In the genomic region with DNA sequence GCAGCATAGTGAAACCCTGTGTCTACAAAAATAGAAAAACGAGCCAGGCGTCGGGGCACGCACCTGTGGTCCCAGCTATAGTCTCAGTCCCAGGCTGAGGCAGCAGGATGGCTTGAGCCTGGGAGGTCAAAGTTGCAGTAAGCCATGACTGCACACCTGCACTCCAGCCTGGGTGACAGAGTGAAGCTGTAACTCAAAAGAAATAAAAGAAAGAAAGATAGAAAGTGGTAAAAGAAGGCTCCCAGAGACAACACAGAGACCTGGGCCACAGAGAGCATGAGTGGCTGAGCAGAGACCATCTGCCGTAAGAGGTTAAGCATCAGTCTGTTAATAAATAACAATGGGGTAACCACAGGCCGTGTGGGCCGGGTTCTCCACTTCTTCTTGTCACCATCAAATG, we compare ENCODE assay signal across 15 cellular contexts. TPM values are rescaled to one million over a fixed set of nuclear protein-coding genes. Genes with fewer than 3 reads are reported as not detected.
A peak's percentile ranks its signal among the peaks of the same experiment; 100 is the strongest.
DNase-seq lines count a peak whose midpoint lies in the region; ATAC-seq and TF ChIP-seq lines count a peak whose summit lies in the region.
"Had no signal": no experiment of that assay in that cellular context is flagged by ENCODE, and none has a peak within 500 bp of the region (broad histone marks: within the 10 kb centered on the region; RNA-seq: fewer than 3 reads in every experiment).

No MANE protein-coding gene starts in this region.

- H3K4me1 Mint-ChIP-seq in neural progenitor cell = peaks cover 7% of the 10 kb centered on the region

- no peaks in the 10 kb centered on the region for H3K79me1 ChIP-seq in trophoblast cell (ENCODE audit: low read length)

- H3K4ac ChIP-seq in trophoblast cell (ENCODE audit: low read depth, low read length) = no peak overlapping the region

- H3K23ac ChIP-seq in trophoblast cell (ENCODE audit: low read length) = no peak overlapping the region

- peak; percentile 88 for ATAC-seq in GM19025 (IDR thresholded peaks at IDR 0.05; ENCODE audit: low read depth, unreplicated experiment)
- ATAC-seq in HG02623 (IDR thresholded peaks at IDR 0.05; ENCODE audit: unreplicated experiment) = peak; percentile 62
- peak; percentile 80 for ATAC-seq in HG03460 (IDR thresholded peaks at IDR 0.05; ENCODE audit: unreplicated experiment)
- ATAC-seq: Panc1 had no signal

- no peaks in the 10 kb centered on the region for H3K9me3 Mint-ChIP-seq in neural progenitor cell

- no peak overlapping the region for H3K27ac ChIP-seq in neural progenitor cell
- no peak overlapping the region for H3K27ac ChIP-seq in trophoblast cell (ENCODE audit: low read depth, low read length)
- H3K27ac ChIP-seq in effector memory CD4-positive, alpha-beta T cell (ENCODE audit: insufficient read depth, low read length, poor library complexity, severe bottlenecking) = no peak overlapping the region
- H3K27ac ChIP-seq: C4-2B had no signal

- no peaks in the 10 kb centered on the region for H3K36me3 ChIP-seq in neural progenitor cell
- peaks cover 9 to 13% of the 10 kb centered on the region in 2 experiments for H3K36me3 ChIP-seq in trophoblast cell (ENCODE audit: control insufficient read depth in 1 of 2, insufficient read depth in 2 of 2, low read length in 2 of 2)
- no peaks in the 10 kb centered on the region for H3K36me3 ChIP-seq in effector memory CD4-positive, alpha-beta T cell (ENCODE audit: control insufficient read depth, insufficient read depth, low read length)

- no peak overlapping the region for H4K91ac ChIP-seq in trophoblast cell (ENCODE audit: low read depth, low read length)

- WGBS in trophoblast cell (ENCODE audit: extremely low coverage, insufficient coverage, insufficient read length) = no CpG with 5 or more reads among the region's 7 CpGs

- H2BK120ac ChIP-seq in trophoblast cell (ENCODE audit: insufficient read depth, low read length, poor library complexity) = no peak overlapping the region

- H3K4me3 ChIP-seq in neural progenitor cell = no peak overlapping the region
- H3K4me3 ChIP-seq in trophoblast cell (ENCODE audit: low read depth, low read length) = no peak overlapping the region
- H3K4me3 ChIP-seq in effector memory CD4-positive, alpha-beta T cell (ENCODE audit: insufficient read depth, low read depth, low read length, poor library complexity, severe bottlenecking) = no peak overlapping the region

- no peak overlapping the region for H3K4me3 Mint-ChIP-seq in neural progenitor cell

- no peak for TF ChIP-seq CTCF in neural progenitor cell (IDR thresholded peaks at IDR 0.05)

- H3K27ac Mint-ChIP-seq in neural progenitor cell = peak overlapping the region; percentile 79

- H4K20me1 ChIP-seq in neural progenitor cell (ENCODE audit: low read depth) = no peaks in the 10 kb centered on the region

- no peak overlapping the region for H3K18ac ChIP-seq in trophoblast cell (ENCODE audit: low read length)

- no peak overlapping the region for H2BK5ac ChIP-seq in trophoblast cell (ENCODE audit: low read depth, low read length, poor library complexity)

- H3K9me3 ChIP-seq in neural progenitor cell (ENCODE audit: low read depth) (no peaks in the 10 kb centered on the region), trophoblast cell (ENCODE audit: insufficient read depth, low read depth, low read length) (no peaks in the 10 kb centered on the region)
- H3K9me3 ChIP-seq in effector memory CD4-positive, alpha-beta T cell (ENCODE audit: control insufficient read depth, low read length) = no peaks in the 10 kb centered on the region

- H4K12ac ChIP-seq in trophoblast cell (ENCODE audit: low read depth, low read length) = no peak overlapping the region

- no peak overlapping the region for H3K14ac ChIP-seq in trophoblast cell (ENCODE audit: low read length)

- no peaks in the 10 kb centered on the region for H3K27me3 Mint-ChIP-seq in neural progenitor cell (ENCODE audit: insufficient read depth, low read depth)

- H3K4me2 ChIP-seq in neural progenitor cell (no peak overlapping the region), trophoblast cell (ENCODE audit: low read length) (no peak overlapping the region)

- H2AFZ ChIP-seq in neural progenitor cell (replicated peaks) (no peak overlapping the region), trophoblast cell (ENCODE audit: insufficient read depth, low read length, poor library complexity) (no peak overlapping the region)

- no peak overlapping the region for H2AK5ac ChIP-seq in trophoblast cell (ENCODE audit: low read length)

- H4K8ac ChIP-seq in trophoblast cell (ENCODE audit: low read depth, low read length) = no peak overlapping the region

- no peaks in the 10 kb centered on the region for H3K79me2 ChIP-seq in neural progenitor cell (ENCODE audit: low read depth)
- H3K79me2 ChIP-seq in trophoblast cell (ENCODE audit: control insufficient read depth, insufficient read depth, low read length, poor library complexity) = no peaks in the 10 kb centered on the region

- H3F3A ChIP-seq in neural progenitor cell (ENCODE audit: low read depth) = no peaks in the 10 kb centered on the region

- peaks cover 12% of the 10 kb centered on the region for H3K36me3 Mint-ChIP-seq in neural progenitor cell

- H3K9ac ChIP-seq in neural progenitor cell (no peak overlapping the region), trophoblast cell (ENCODE audit: low read length) (no peak overlapping the region)

- DNase-seq in neural progenitor cell (ENCODE audit: low spot score) (no peak), trophoblast cell (no peak), DMS 273 treated with DMSO at 0.1 percent for 48 hours (lab: John Stamatoyannopoulos, UW) (no peak)
- DNase-seq in effector memory CD4-positive, alpha-beta T cell = no peak
- DNase-seq: activated effector memory CD4-positive, alpha-beta T cell treated with Interleukin-2 at 50 U/mL for 16 hours; foreskin melanocyte; GDM1; stimulated activated CD4-positive, alpha-beta T cell treated with anti-CD3 and anti-CD28 coated beads, Interleukin-4, amount 100 ng/mL, for 4 hours; T-helper 2 cell had no signal

- no peak overlapping the region for H2BK12ac ChIP-seq in trophoblast cell (ENCODE audit: low read length)

- H3K4me1 ChIP-seq in neural progenitor cell = no peaks in the 10 kb centered on the region
- H3K4me1 ChIP-seq in trophoblast cell (ENCODE audit: control insufficient read depth in 1 of 2, insufficient read depth in 2 of 2, low read length in 2 of 2) = peaks cover 0 to 1% of the 10 kb centered on the region in 2 experiments
- H3K4me1 ChIP-seq in effector memory CD4-positive, alpha-beta T cell (ENCODE audit: control insufficient read depth, insufficient read depth, low read length, poor library complexity, severe bottlenecking) = peaks cover 4% of the 10 kb centered on the region

- H3K27me3 ChIP-seq in neural progenitor cell = no peaks in the 10 kb centered on the region
- H3K27me3 ChIP-seq in trophoblast cell (ENCODE audit: insufficient read depth, low read length) = no peaks in the 10 kb centered on the region
- no peaks in the 10 kb centered on the region for H3K27me3 ChIP-seq in effector memory CD4-positive, alpha-beta T cell (replicated peaks; ENCODE audit: control insufficient read depth, insufficient read depth, low read length, poor library complexity, severe bottlenecking)

RNA-seq across cellular contexts. Expression of a gene that starts 15.3 kb away (rescaled TPM):
- total RNA-seq in neural progenitor cell (ENCODE audit: low replicate concordance) = 22.3 and 41.8 TPM in 2 replicates
- 6.9 and 8.1 TPM in 2 replicates for polyA plus RNA-seq in trophoblast cell (2013)

RNA-seq across cellular contexts. Expression of a gene that starts 15.5 kb away (rescaled TPM):
- total RNA-seq in neural progenitor cell (ENCODE audit: low replicate concordance) = 26.8 and 34.2 TPM in 2 replicates
- polyA plus RNA-seq in trophoblast cell (2013) = 10.2 TPM in 2 replicates

RNA-seq across cellular contexts. Expression of a gene that starts 31.3 kb away (rescaled TPM):
- 0.46 TPM in 1 of 2 replicates, not detected in the other for total RNA-seq in neural progenitor cell (ENCODE audit: low replicate concordance)
- polyA plus RNA-seq in trophoblast cell (2013) = 0.34 and 0.36 TPM in 2 replicates
- total RNA-seq: pulmonary artery endothelial cell had no signal

RNA-seq across cellular contexts. Expression of a gene that starts 43.8 kb away (rescaled TPM):
- total RNA-seq in neural progenitor cell (ENCODE audit: low replicate concordance) = 0.19 TPM in 1 of 2 replicates, not detected in the other
- polyA plus RNA-seq in trophoblast cell (2013) = 0.03 and 0.04 TPM in 2 replicates
- total RNA-seq: pulmonary artery endothelial cell had no signal

RNA-seq across cellular contexts. Expression of a gene that starts 47.7 kb away (rescaled TPM):
- total RNA-seq in neural progenitor cell (ENCODE audit: low replicate concordance) = 75.1 and 87.9 TPM in 2 replicates
- polyA plus RNA-seq in trophoblast cell (2013) = 38.4 and 38.7 TPM in 2 replicates
